14 cellular contexts compared by ENCODE assay signal in the genomic region with DNA sequence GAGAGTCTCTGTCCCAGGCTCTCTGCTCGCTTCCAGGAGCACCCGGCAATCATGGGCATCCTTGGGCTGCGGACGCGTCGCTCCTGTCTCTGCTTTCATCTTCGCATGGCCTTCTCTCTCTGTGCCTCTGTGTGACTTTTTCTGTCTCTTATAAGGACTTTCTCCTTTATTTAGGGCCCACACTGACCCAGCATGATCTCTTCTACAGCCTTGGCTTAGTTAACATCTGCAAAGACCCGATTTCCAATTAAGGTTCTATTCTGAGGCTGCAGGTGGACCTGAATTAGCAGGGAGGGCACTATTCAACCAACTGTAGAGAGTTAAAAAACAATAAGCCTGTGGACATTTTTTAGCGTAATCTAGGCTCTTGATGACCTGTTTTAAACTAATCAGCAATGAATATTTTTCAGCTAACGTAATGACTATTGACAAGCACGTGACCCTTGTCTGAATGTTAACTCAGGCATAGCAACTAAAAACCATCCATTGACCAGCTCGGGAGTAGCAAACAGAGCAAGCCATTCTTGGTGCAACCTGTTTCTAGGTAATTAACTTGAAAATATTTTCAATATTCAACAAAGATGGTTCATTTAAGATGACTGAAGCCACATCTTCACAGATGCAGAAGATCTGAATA. TPM values are rescaled to one million over a fixed set of nuclear protein-coding genes. Genes with fewer than 3 reads are reported as not detected.
"Had no signal": no experiment of that assay in that cellular context is flagged by ENCODE, and none has a peak within 500 bp of the region (broad histone marks: within the 10 kb centered on the region; RNA-seq: fewer than 3 reads in every experiment).

No MANE protein-coding gene starts in this region.

- H3K4me1 Mint-ChIP-seq: activated CD4-positive, alpha-beta T cell treated with anti-CD3 and anti-CD28 coated beads for 36 hours had no signal

- H3K27me3 Mint-ChIP-seq: activated CD4-positive, alpha-beta T cell treated with anti-CD3 and anti-CD28 coated beads for 36 hours had no signal

- H3K27ac Mint-ChIP-seq: activated CD4-positive, alpha-beta T cell treated with anti-CD3 and anti-CD28 coated beads for 36 hours; activated naive CD4-positive, alpha-beta T cell treated with anti-CD3 and anti-CD28 coated beads for 36 hours had no signal

- ATAC-seq: activated CD4-positive, alpha-beta T cell treated with anti-CD3 and anti-CD28 coated beads for 36 hours; left ventricle myocardium superior had no signal

- H3K27ac ChIP-seq: epithelial cell of prostate had no signal

- H3K9me3 Mint-ChIP-seq: activated naive CD4-positive, alpha-beta T cell treated with anti-CD3 and anti-CD28 coated beads for 36 hours had no signal

- DNase-seq: activated CD4-positive, alpha-beta T cell treated with anti-CD3 and anti-CD28 coated beads for 36 hours; activated naive CD4-positive, alpha-beta T cell treated with anti-CD3 and anti-CD28 coated beads for 36 hours; central memory CD4-positive, alpha-beta T cell; cortex of kidney; effector memory CD4-positive, alpha-beta T cell; left ventricle myocardium superior; stimulated activated CD4-positive, alpha-beta T cell treated with anti-CD3 and anti-CD28 coated beads, Interleukin-12 subunit alpha, Interleukin-12 subunit beta, amount 100 ng/mL, for 4 hours; stimulated activated naive CD4-positive, alpha-beta T cell; T-helper 9 cell; trophoblast cell had no signal

- H3K4me3 Mint-ChIP-seq: activated CD4-positive, alpha-beta T cell treated with anti-CD3 and anti-CD28 coated beads for 36 hours; activated naive CD4-positive, alpha-beta T cell treated with anti-CD3 and anti-CD28 coated beads for 36 hours had no signal

RNA-seq across cellular contexts. Expression of a gene that starts 15.2 kb away (rescaled TPM):
- total RNA-seq: activated CD4-positive, alpha-beta T cell treated with anti-CD3 and anti-CD28 coated beads for 36 hours; activated naive CD4-positive, alpha-beta T cell treated with anti-CD3 and anti-CD28 coated beads for 36 hours; SK-MEL-5 had no signal

RNA-seq across cellular contexts. Expression of a gene that starts 20.7 kb away (rescaled TPM):
- total RNA-seq: activated CD4-positive, alpha-beta T cell treated with anti-CD3 and anti-CD28 coated beads for 36 hours; activated naive CD4-positive, alpha-beta T cell treated with anti-CD3 and anti-CD28 coated beads for 36 hours; left ventricle myocardium superior; posterior vena cava; SK-MEL-5 had no signal
- polyA plus RNA-seq: adipose tissue had no signal

RNA-seq across cellular contexts. Expression of a gene that starts 32.2 kb away (rescaled TPM):
- total RNA-seq: left ventricle myocardium superior, SK-MEL-5 had no signal
